ENCODE assay signal across 20 cellular contexts in genomic region chr6:113010181-113010580, GRCh38.
DNase-seq lines count a peak whose midpoint lies in the region; ATAC-seq and TF ChIP-seq lines count a peak whose summit lies in the region.
"Had no signal": no experiment of that assay in that cellular context is flagged by ENCODE, and none has a peak within 500 bp of the region (broad histone marks: within the 10 kb centered on the region; RNA-seq: fewer than 3 reads in every experiment).

No MANE protein-coding gene starts in this region.

- no peak overlapping the region for H2BK5ac ChIP-seq in mesenchymal stem cell (ENCODE audit: low read depth, low read length, poor library complexity, severe bottlenecking)

- H3K79me2 ChIP-seq in SK-N-SH (ENCODE audit: insufficient read depth) = no peaks in the 10 kb centered on the region

- H3K4ac ChIP-seq in mesenchymal stem cell (ENCODE audit: low read depth in 1 of 2, low read length in 2 of 2) = no peak overlapping the region

- H3K4me3 Mint-ChIP-seq in osteocyte (ENCODE audit: unreplicated experiment) = peak overlapping the region; percentile 32
- H3K4me3 Mint-ChIP-seq: CD4-positive, alpha-beta T cell; HFFc6; IgD-negative memory B cell had no signal

- no peak overlapping the region for H2AK5ac ChIP-seq in mesenchymal stem cell (ENCODE audit: low read length, severe bottlenecking)

- peaks cover 19% of the 10 kb centered on the region for H3F3A ChIP-seq in SK-N-SH (replicated peaks; ENCODE audit: insufficient read depth)

- TF ChIP-seq EP300 in SK-N-SH (IDR thresholded peaks at IDR 0.05; ENCODE audit: borderline replicate concordance in 1 of 2, low read depth in 1 of 2, low read length in 1 of 2) = no peak

- no peaks in the 10 kb centered on the region for H4K20me1 ChIP-seq in SK-N-SH (ENCODE audit: insufficient read depth)

- no peaks in the 10 kb centered on the region for H3K9me2 ChIP-seq in SK-N-SH

- no peaks in the 10 kb centered on the region for H3K79me1 ChIP-seq in mesenchymal stem cell (replicated peaks; ENCODE audit: low read length, poor library complexity, severe bottlenecking)

- H3K9ac ChIP-seq in SK-N-SH (peak overlapping the region; percentile 19; the same call in 1 of the 2 replicates), mesenchymal stem cell (ENCODE audit: low read length) (no peak overlapping the region)

- H4K91ac ChIP-seq in mesenchymal stem cell (ENCODE audit: low read length) = no peak overlapping the region

- H2BK120ac ChIP-seq in mesenchymal stem cell (ENCODE audit: low read depth, low read length) = no peak overlapping the region

- H3K4me1 Mint-ChIP-seq in osteocyte (ENCODE audit: unreplicated experiment) = peaks cover 73% of the 10 kb centered on the region
- H3K4me1 Mint-ChIP-seq: IgD-negative memory B cell had no signal

- H3K18ac ChIP-seq in mesenchymal stem cell (ENCODE audit: low read depth in 1 of 2, low read length in 2 of 2) = no peak overlapping the region

- H3K27me3 ChIP-seq in SK-N-SH (ENCODE audit: insufficient read depth) (no peaks in the 10 kb centered on the region), mesenchymal stem cell (ENCODE audit: control insufficient read depth in 1 of 2, insufficient read depth in 1 of 2, low read length in 2 of 2) (no peaks in the 10 kb centered on the region)

- CTCF ChIA-PET in SK-N-SH (lab: Yijun Ruan, JAX) = no interaction called here

- POLR2A ChIA-PET in SK-N-SH (lab: Yijun Ruan, JAX) = no interaction called here

- H3K27ac Mint-ChIP-seq in osteocyte (ENCODE audit: unreplicated experiment) = peak overlapping the region; percentile 93
- H3K27ac Mint-ChIP-seq: CD4-positive, alpha-beta T cell; IgD-negative memory B cell had no signal

- H3K14ac ChIP-seq in mesenchymal stem cell (ENCODE audit: low read length in 2 of 2) = no peak overlapping the region

- H3K36me3 ChIP-seq in SK-N-SH (replicated peaks in 1 of 2; ENCODE audit: control insufficient read depth in 1 of 2, insufficient read depth in 2 of 2, low read length in 1 of 2) (no peaks in the 10 kb centered on the region), mesenchymal stem cell (ENCODE audit: control insufficient read depth in 1 of 2, insufficient read depth in 2 of 2, low read depth in 1 of 2, low read length in 2 of 2) (no peaks in the 10 kb centered on the region)

- peak; percentile 30 for DNase-seq in EH (ENCODE audit: low read depth)
- DNase-seq in SK-N-SH = no peak
- DNase-seq in mesenchymal stem cell = no peak
- DNase-seq in osteocyte (ENCODE audit: extremely low spot score, unreplicated experiment) = no peak
- no peak for DNase-seq in GM20000 (ENCODE audit: low spot score)
- no peak for DNase-seq in globus pallidus (ENCODE audit: low spot score)
- DNase-seq: AML-193; Caco-2; CD4-positive, alpha-beta T cell; GDM1; GOT3; H7 had no signal

- H3K4me1 ChIP-seq in SK-N-SH (ENCODE audit: control insufficient read depth in 1 of 2, insufficient read depth in 2 of 2, low read depth in 1 of 2, low read length in 1 of 2) (peaks cover 3 to 36% of the 10 kb centered on the region in 2 experiments; a peak in 3 of 4 replicates), mesenchymal stem cell (ENCODE audit: control insufficient read depth, insufficient read depth, low read depth, low read length) (no peaks in the 10 kb centered on the region)
- H3K4me1 ChIP-seq: A549, Caco-2 had no signal

- H3K4me2 ChIP-seq in SK-N-SH = no peak overlapping the region
- H3K4me2 ChIP-seq in mesenchymal stem cell (ENCODE audit: low read length, poor library complexity, severe bottlenecking) = no peak overlapping the region
- H3K4me2 ChIP-seq: A549 had no signal

- H3K36me3 Mint-ChIP-seq in osteocyte (ENCODE audit: unreplicated experiment) = peaks cover 3% of the 10 kb centered on the region

- no peak for TF ChIP-seq RAD21 in SK-N-SH (IDR thresholded peaks at IDR 0.05; ENCODE audit: low read length)

- H3K4me3 ChIP-seq in SK-N-SH (ENCODE audit: low read depth in 2 of 2, low read length in 1 of 2) (no peak overlapping the region), mesenchymal stem cell (ENCODE audit: insufficient read depth in 1 of 2, low read depth in 1 of 2, low read length in 2 of 2) (no peak overlapping the region)
- H3K4me3 ChIP-seq: A549 had no signal

- TF ChIP-seq CTCF in SK-N-SH (IDR thresholded peaks at IDR 0.05) (no peak), osteocyte (IDR thresholded peaks at IDR 0.05) (no peak), GM20000 (IDR thresholded peaks at IDR 0.05; ENCODE audit: extremely low read depth, missing control alignments) (no peak)

- no peak for ATAC-seq in HG03135 (IDR thresholded peaks at IDR 0.05; ENCODE audit: unreplicated experiment)
- no peak for ATAC-seq in HG03108 (IDR thresholded peaks at IDR 0.05; ENCODE audit: unreplicated experiment)
- ATAC-seq: A549, HCT116 had no signal

- no peak overlapping the region for H3K23ac ChIP-seq in mesenchymal stem cell (ENCODE audit: low read length in 2 of 2)

- H2BK12ac ChIP-seq in mesenchymal stem cell (ENCODE audit: low read length in 2 of 2) = no peak overlapping the region

- no peak overlapping the region for H2BK15ac ChIP-seq in mesenchymal stem cell (ENCODE audit: low read depth, poor library complexity, severe bottlenecking)

- 94% methylated on average over 1 of the region's 1 CpG for WGBS in SK-N-SH (ENCODE audit: low lambda C conversion rate)
- WGBS in mesenchymal stem cell = 83% methylated on average over 1 of the region's 1 CpG

- H3K27me3 Mint-ChIP-seq in osteocyte (ENCODE audit: unreplicated experiment) = no peaks in the 10 kb centered on the region
- H3K27me3 Mint-ChIP-seq: CD4-positive, alpha-beta T cell had no signal

- H3K27ac ChIP-seq in SK-N-SH (ENCODE audit: low read depth in 2 of 2, low read length in 1 of 2) = peak overlapping the region; percentile 70 to 91
- H3K27ac ChIP-seq in mesenchymal stem cell (ENCODE audit: low read length, poor library complexity, severe bottlenecking) = peak overlapping the region; percentile 32
- H3K27ac ChIP-seq: 22Rv1, A549, C4-2B had no signal

- H2AFZ ChIP-seq in SK-N-SH (ENCODE audit: low read depth) (peak overlapping the region; percentile 71; the same call in 1 of the 2 replicates), mesenchymal stem cell (ENCODE audit: low read depth, low read length) (no peak overlapping the region)

- H4K8ac ChIP-seq in mesenchymal stem cell (ENCODE audit: low read length) = no peak overlapping the region

- H3K9me3 Mint-ChIP-seq in osteocyte (ENCODE audit: unreplicated experiment) = no peaks in the 10 kb centered on the region
- H3K9me3 Mint-ChIP-seq: CD4-positive, alpha-beta T cell; HFFc6; IgD-negative memory B cell had no signal

- H3K9me3 ChIP-seq in SK-N-SH (no peaks in the 10 kb centered on the region), mesenchymal stem cell (ENCODE audit: control insufficient read depth, low read length) (no peaks in the 10 kb centered on the region)
- H3K9me3 ChIP-seq: A549, Caco-2 had no signal

TF ChIP-seq in SK-N-SH, 30 proteins besides CTCF, POLR2A, EP300 and RAD21:
- no peak for TF ChIP-seq SIN3A (IDR thresholded peaks at IDR 0.05; ENCODE audit: borderline replicate concordance, low read depth, low read length)
- no peak for TF ChIP-seq TEAD4 (IDR thresholded peaks at IDR 0.05; ENCODE audit: borderline replicate concordance, insufficient read depth)
- TF ChIP-seq NFIC (IDR thresholded peaks at IDR 0.05; ENCODE audit: borderline replicate concordance) = no peak
- TF ChIP-seq, protein P1, sequence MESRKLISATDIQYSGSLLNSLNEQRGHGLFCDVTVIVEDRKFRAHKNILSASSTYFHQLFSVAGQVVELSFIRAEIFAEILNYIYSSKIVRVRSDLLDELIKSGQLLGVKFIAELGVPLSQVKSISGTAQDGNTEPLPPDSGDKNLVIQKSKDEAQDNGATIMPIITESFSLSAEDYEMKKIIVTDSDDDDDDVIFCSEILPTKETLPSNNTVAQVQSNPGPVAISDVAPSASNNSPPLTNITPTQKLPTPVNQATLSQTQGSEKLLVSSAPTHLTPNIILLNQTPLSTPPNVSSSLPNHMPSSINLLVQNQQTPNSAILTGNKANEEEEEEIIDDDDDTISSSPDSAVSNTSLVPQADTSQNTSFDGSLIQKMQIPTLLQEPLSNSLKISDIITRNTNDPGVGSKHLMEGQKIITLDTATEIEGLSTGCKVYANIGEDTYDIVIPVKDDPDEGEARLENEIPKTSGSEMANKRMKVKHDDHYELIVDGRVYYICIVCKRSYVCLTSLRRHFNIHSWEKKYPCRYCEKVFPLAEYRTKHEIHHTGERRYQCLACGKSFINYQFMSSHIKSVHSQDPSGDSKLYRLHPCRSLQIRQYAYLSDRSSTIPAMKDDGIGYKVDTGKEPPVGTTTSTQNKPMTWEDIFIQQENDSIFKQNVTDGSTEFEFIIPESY (IDR thresholded peaks at IDR 0.05; ENCODE audit: borderline replicate concordance, low read depth) = no peak
- TF ChIP-seq TAF1 (IDR thresholded peaks at IDR 0.05; ENCODE audit: borderline replicate concordance, low read depth, low read length) = no peak
- no peak for TF ChIP-seq RCOR1 (IDR thresholded peaks at IDR 0.05; ENCODE audit: low read length)
- TF ChIP-seq RXRA (IDR thresholded peaks at IDR 0.05; ENCODE audit: borderline replicate concordance, low read depth) = no peak
- TF ChIP-seq EZH2phosphoT487 (IDR thresholded peaks at IDR 0.05; ENCODE audit: borderline replicate concordance, low read depth) = no peak
- no peak for TF ChIP-seq USF1 (IDR thresholded peaks at IDR 0.05; ENCODE audit: borderline replicate concordance, low read depth)
- no peak for TF ChIP-seq RFX5 (IDR thresholded peaks at IDR 0.05; ENCODE audit: low read length)
- no peak for TF ChIP-seq FOSL2 (IDR thresholded peaks at IDR 0.05; ENCODE audit: borderline replicate concordance, low read depth)
- no peak for TF ChIP-seq SMC3 (IDR thresholded peaks at IDR 0.05; ENCODE audit: low read depth, low read length)
- no peak for TF ChIP-seq GABPA (IDR thresholded peaks at IDR 0.05; ENCODE audit: low read depth)
- TF ChIP-seq MEF2A (IDR thresholded peaks at IDR 0.05; ENCODE audit: borderline replicate concordance, low read depth) = no peak
- no peak for TF ChIP-seq YY1 (IDR thresholded peaks at IDR 0.05; ENCODE audit: low read depth)
- TF ChIP-seq FOXJ3 (CRISPR knock-in tag; IDR thresholded peaks at IDR 0.05) = no peak
- TF ChIP-seq MXI1 (IDR thresholded peaks at IDR 0.05; ENCODE audit: low read depth, low read length) = no peak
